In genomic region chr5:61604626-61605025, GRCh38 we compare ENCODE assay signal across 19 cellular contexts.
DNase-seq lines count a peak whose midpoint lies in the region; ATAC-seq, FAIRE-seq and TF ChIP-seq lines count a peak whose summit lies in the region.
"Had no signal": no experiment of that assay in that cellular context is flagged by ENCODE, and none has a peak within 500 bp of the region (broad histone marks: within the 10 kb centered on the region; RNA-seq: fewer than 3 reads in every experiment).

No MANE protein-coding gene starts in this region.

- ATAC-seq in A549 (no peak), IMR-90 (ENCODE audit: low read depth) (peak; percentile 14; the same call in 1 of the 2 replicates), HG03378 (IDR thresholded peaks at IDR 0.05; ENCODE audit: unreplicated experiment) (no peak)
- ATAC-seq in natural killer cell treated with Interleukin-12 subunit alpha and Interleukin-12 subunit beta and Interleukin-15 and Interleukin-18, amount 100 ng/mL, for 72 hours, result no peak
- ATAC-seq: PC-3, Right ventricle myocardium inferior had no signal

- H3K27ac Mint-ChIP-seq in neural progenitor cell (no peak overlapping the region), HFFc6 (no peak overlapping the region)
- no peak overlapping the region for H3K27ac Mint-ChIP-seq in natural killer cell treated with Interleukin-12 subunit alpha and Interleukin-12 subunit beta and Interleukin-15 and Interleukin-18, amount 100 ng/mL, for 72 hours

- H4K20me1 ChIP-seq in IMR-90 (ENCODE audit: insufficient read depth, low read length), result no peaks in the 10 kb centered on the region
- H4K20me1 ChIP-seq in neural progenitor cell (ENCODE audit: low read depth), result no peaks in the 10 kb centered on the region

- intact Hi-C loops in IMR-90 (cut with micrococcal nuclease), result no loop called here

- H3K18ac ChIP-seq in IMR-90 (ENCODE audit: low read depth, low read length), result no peak overlapping the region

- H3K4me3 ChIP-seq in A549 (no peak overlapping the region), IMR-90 (ENCODE audit: insufficient read depth, low read depth, low read length) (no peak overlapping the region), epithelial cell of esophagus (ENCODE audit: low read length) (no peak overlapping the region), neural progenitor cell (no peak overlapping the region)
- H3K4me3 ChIP-seq: HAP-1 had no signal

- H2BK15ac ChIP-seq in IMR-90 (ENCODE audit: low read depth, low read length), result no peak overlapping the region

- no peaks in the 10 kb centered on the region for H3K79me2 ChIP-seq in neural progenitor cell (ENCODE audit: low read depth)

- peak overlapping the region; percentile 26 for H2AFZ ChIP-seq in IMR-90 (replicated peaks; ENCODE audit: low read length, poor library complexity)
- H2AFZ ChIP-seq in neural progenitor cell (replicated peaks), result peak overlapping the region; percentile 31

- H4K5ac ChIP-seq in IMR-90 (ENCODE audit: low read depth, low read length), result peak overlapping the region; percentile 53; the same call in 1 of the 2 replicates

- H2BK20ac ChIP-seq in IMR-90 (ENCODE audit: low read depth, low read length), result peak overlapping the region; percentile 15; the same call in 1 of the 2 replicates

- BruUV-seq in IMR-90 (replicated peaks; lab: Mats Ljungman, UMichigan), result no TSS peak

- H2AK9ac ChIP-seq in IMR-90 (replicated peaks; ENCODE audit: low read depth, low read length, poor library complexity), result no peak overlapping the region

- no peak overlapping the region for H4K91ac ChIP-seq in IMR-90 (ENCODE audit: insufficient read depth, low read depth, low read length)

- H3K27me3 Mint-ChIP-seq in neural progenitor cell (ENCODE audit: insufficient read depth, low read depth) (peaks cover 2% of the 10 kb centered on the region), HFFc6 (ENCODE audit: insufficient read depth) (peaks cover 17% of the 10 kb centered on the region)
- peaks cover 19 to 32% of the 10 kb centered on the region in 2 donors for H3K27me3 Mint-ChIP-seq in natural killer cell treated with Interleukin-12 subunit alpha and Interleukin-12 subunit beta and Interleukin-15 and Interleukin-18, amount 100 ng/mL, for 72 hours

- H3K36me3 Mint-ChIP-seq in neural progenitor cell (no peaks in the 10 kb centered on the region), HFFc6 (ENCODE audit: low read depth) (no peaks in the 10 kb centered on the region)
- H3K36me3 Mint-ChIP-seq in natural killer cell treated with Interleukin-12 subunit alpha and Interleukin-12 subunit beta and Interleukin-15 and Interleukin-18, amount 100 ng/mL, for 72 hours, result no peaks in the 10 kb centered on the region

- FAIRE-seq in A549 (lab: Jason Lieb, UNC), result no peak
- FAIRE-seq: GM12891 had no signal

- TF ChIP-seq CTCF in A549 (IDR thresholded peaks at IDR 0.05), result no peak
- no peak for TF ChIP-seq CTCF in IMR-90 (conservative IDR thresholded peaks at IDR 0.05; ENCODE audit: low read depth, low read length)
- TF ChIP-seq CTCF in epithelial cell of esophagus (IDR thresholded peaks at IDR 0.05; ENCODE audit: insufficient read depth, low read depth, low read length, missing control alignments), result no peak
- no peak for TF ChIP-seq CTCF in neural progenitor cell (IDR thresholded peaks at IDR 0.05)
- no peak for TF ChIP-seq CTCF in HFFc6 (IDR thresholded peaks at IDR 0.05)

- peak overlapping the region; percentile 69 to 85 for H3K27ac ChIP-seq in A549
- H3K27ac ChIP-seq in IMR-90 (ENCODE audit: insufficient read depth, low read length), result no peak overlapping the region
- H3K27ac ChIP-seq in neural progenitor cell, result no peak overlapping the region
- H3K27ac ChIP-seq: C4-2B had no signal

- DNase-seq in A549 (ENCODE audit: low read depth in 1 of 2, low spot score in 1 of 2) (peak in 1 of 2 experiments; percentile 19), IMR-90 (no peak), epithelial cell of esophagus (ENCODE audit: low read depth) (peak; percentile 89), neural progenitor cell (ENCODE audit: low spot score) (no peak), HFFc6 (no peak)
- no peak for DNase-seq in natural killer cell treated with Interleukin-12 subunit alpha and Interleukin-12 subunit beta and Interleukin-15 and Interleukin-18, amount 100 ng/mL, for 72 hours (ENCODE audit: low spot score)
- DNase-seq in activated CD4-positive, CD25-positive, alpha-beta regulatory T cell (lab: John Stamatoyannopoulos, UW), result no peak
- DNase-seq: 8988T, COR-L47, NCI-H1048, NCI-H1694, NCI-H345, NCI-H526 treated with DMSO at 0.1 percent for 48 hours, PC-3 had no signal

- H3K9me3 Mint-ChIP-seq in neural progenitor cell (no peaks in the 10 kb centered on the region), HFFc6 (no peaks in the 10 kb centered on the region)
- no peaks in the 10 kb centered on the region for H3K9me3 Mint-ChIP-seq in natural killer cell treated with Interleukin-12 subunit alpha and Interleukin-12 subunit beta and Interleukin-15 and Interleukin-18, amount 100 ng/mL, for 72 hours

- TF ChIP-seq RAD21 in A549 (conservative IDR thresholded peaks at IDR 0.05 in 1 of 2, IDR thresholded peaks at IDR 0.05 in 1 of 2) (no peak), IMR-90 (IDR thresholded peaks at IDR 0.05; ENCODE audit: low read length) (no peak)

- no peak overlapping the region for H2BK5ac ChIP-seq in IMR-90 (ENCODE audit: low read depth, low read length, poor library complexity, severe bottlenecking)

- dilution Hi-C loops in IMR-90 (cut with HindIII; ENCODE audit: low sequenced_read_pairs, unreplicated experiment), result no loop called here

- in situ Hi-C loops in IMR-90 (cut with MboI; ENCODE audit: low sequenced_read_pairs), result no loop called here

- H3K14ac ChIP-seq in IMR-90 (replicated peaks; ENCODE audit: low read depth, low read length), result peak overlapping the region; percentile 35; the same call in 1 of the 2 replicates

- POLR2A ChIA-PET in A549 (lab: Yijun Ruan, JAX), result no interaction called here
- POLR2A ChIA-PET in IMR-90 (lab: Charles Lee; ENCODE audit: unreplicated experiment), result no interaction called here

- TF ChIP-seq EP300 in A549 (IDR thresholded peaks at IDR 0.05), result no peak

- H3F3A ChIP-seq in neural progenitor cell (ENCODE audit: low read depth), result peaks cover 4% of the 10 kb centered on the region

- 0 out of 2 replicates have a peak overlapping the region, but pooled peaks have one; percentile 31 for H3K4ac ChIP-seq in IMR-90 (ENCODE audit: low read depth, low read length)

- H3K4me1 Mint-ChIP-seq in neural progenitor cell, result peaks cover 9% of the 10 kb centered on the region
- no peaks in the 10 kb centered on the region for H3K4me1 Mint-ChIP-seq in natural killer cell treated with Interleukin-12 subunit alpha and Interleukin-12 subunit beta and Interleukin-15 and Interleukin-18, amount 100 ng/mL, for 72 hours (ENCODE audit: low read depth in 2 of 2)
- peaks cover 29% of the 10 kb centered on the region for H3K4me1 Mint-ChIP-seq in HFFc6 (ENCODE audit: low read depth)

- 75% methylated on average over 5 of the region's 5 CpGs for WGBS in A549 (ENCODE audit: missing lambda C conversion rate)
- WGBS in IMR-90 (ENCODE audit: extremely low coverage in 2 of 2, insufficient read length in 1 of 2), 2 experiments, result no CpG with 5 or more reads among the region's 5 CpGs

- H3K4me1 ChIP-seq in A549 (peaks cover 56% of the 10 kb centered on the region), IMR-90 (ENCODE audit: control insufficient read depth, insufficient read depth, low read length) (peaks cover 14% of the 10 kb centered on the region), neural progenitor cell (peaks cover 19% of the 10 kb centered on the region)

- no peak overlapping the region for H3K56ac ChIP-seq in IMR-90 (ENCODE audit: extremely low read depth, insufficient read depth, low read length)

- H3K9me1 ChIP-seq in IMR-90 (ENCODE audit: insufficient read depth, low read length), result peaks cover 12% of the 10 kb centered on the region; the same call in 1 of the 2 replicates

- H3K36me3 ChIP-seq in IMR-90 (ENCODE audit: control insufficient read depth, insufficient read depth, low read length) (no peaks in the 10 kb centered on the region), neural progenitor cell (no peaks in the 10 kb centered on the region)
- H3K36me3 ChIP-seq: HAP-1 had no signal

- H3K23ac ChIP-seq in IMR-90 (ENCODE audit: low read depth, low read length), result no peak overlapping the region

- 0 out of 2 replicates have a peak overlapping the region, but pooled peaks have one; percentile 13 for H2AK5ac ChIP-seq in IMR-90 (ENCODE audit: low read depth, low read length)

- peaks cover 4% of the 10 kb centered on the region; the same call in 1 of the 2 replicates for H3K27me3 ChIP-seq in IMR-90 (ENCODE audit: control insufficient read depth, insufficient read depth, low read length)
- no peaks in the 10 kb centered on the region for H3K27me3 ChIP-seq in neural progenitor cell

- H3K4me2 ChIP-seq in A549 (no peak overlapping the region), IMR-90 (ENCODE audit: low read depth, low read length) (no peak overlapping the region), neural progenitor cell (no peak overlapping the region)

- no peak overlapping the region for H3K9ac ChIP-seq in IMR-90 (ENCODE audit: low read depth, low read length)
- H3K9ac ChIP-seq in neural progenitor cell, result no peak overlapping the region

- CTCF ChIA-PET in A549 (lab: Yijun Ruan, JAX), result interaction anchor here (0.8 to 0.9 kb wide), 2 partner anchors 8 to 223 kb away, joined by 3 to 4 read pairs; no protein-coding TSS in a partner anchor
- CTCF ChIA-PET in IMR-90 (lab: Yijun Ruan, JAX), result interaction anchor here (2.4 kb wide), 1 partner anchor 54 kb away, joined by 8 read pairs; no protein-coding TSS in a partner anchor

- 0 out of 4 replicates have a peak overlapping the region, but pooled peaks of 1 of the 2 experiments have one; percentile 39 for H4K8ac ChIP-seq in IMR-90 (ENCODE audit: low read depth in 2 of 2, low read length in 2 of 2)

- no peaks in the 10 kb centered on the region for H3K79me1 ChIP-seq in IMR-90 (ENCODE audit: low read depth in 1 of 2, low read length in 2 of 2)

- H3K9me3 ChIP-seq in A549, result no peaks in the 10 kb centered on the region
- no peaks in the 10 kb centered on the region for H3K9me3 ChIP-seq in IMR-90 (ENCODE audit: control insufficient read depth, insufficient read depth, low read length)
- no peaks in the 10 kb centered on the region for H3K9me3 ChIP-seq in neural progenitor cell (ENCODE audit: low read depth)
- H3K9me3 ChIP-seq: HAP-1 had no signal

- TF ChIP-seq POLR2A in A549 (IDR thresholded peaks at IDR 0.05; ENCODE audit: low read length), result no peak
- TF ChIP-seq POLR2A in IMR-90 (IDR thresholded peaks at IDR 0.05; ENCODE audit: low read depth, low read length), result no peak

- no peak overlapping the region for H2BK120ac ChIP-seq in IMR-90 (ENCODE audit: low read depth, low read length)

- no peak overlapping the region for H3K4me3 Mint-ChIP-seq in neural progenitor cell
- H3K4me3 Mint-ChIP-seq in natural killer cell treated with Interleukin-12 subunit alpha and Interleukin-12 subunit beta and Interleukin-15 and Interleukin-18, amount 100 ng/mL, for 72 hours, result no peak overlapping the region
- no peak overlapping the region for H3K4me3 Mint-ChIP-seq in HFFc6

TF ChIP-seq in A549, 52 proteins besides CTCF, POLR2A, EP300 and RAD21 (continues in another document):
- no peak for TF ChIP-seq CEBPB (IDR thresholded peaks at IDR 0.05)
- no peak for TF ChIP-seq ESRRA (IDR thresholded peaks at IDR 0.05; ENCODE audit: borderline replicate concordance, low read length)

TF ChIP-seq in IMR-90, 13 proteins besides CTCF, POLR2A, EP300 and RAD21 (continues in another document):
- TF ChIP-seq FOS (IDR thresholded peaks at IDR 0.05; ENCODE audit: low read depth, low read length) (no peak), CEBPB (IDR thresholded peaks at IDR 0.05; ENCODE audit: low read depth, low read length) (no peak)

Comparison
In these comparisons a context has a peak if more than half of its experiments do, and no peak if none do; other contexts are left out.
1. H3K27ac ChIP-seq: peak in A549 (2 of 2); none in IMR-90 (single experiment) and neural progenitor cell (single experiment).